6 cellular contexts compared by ENCODE assay signal in the genomic region with DNA sequence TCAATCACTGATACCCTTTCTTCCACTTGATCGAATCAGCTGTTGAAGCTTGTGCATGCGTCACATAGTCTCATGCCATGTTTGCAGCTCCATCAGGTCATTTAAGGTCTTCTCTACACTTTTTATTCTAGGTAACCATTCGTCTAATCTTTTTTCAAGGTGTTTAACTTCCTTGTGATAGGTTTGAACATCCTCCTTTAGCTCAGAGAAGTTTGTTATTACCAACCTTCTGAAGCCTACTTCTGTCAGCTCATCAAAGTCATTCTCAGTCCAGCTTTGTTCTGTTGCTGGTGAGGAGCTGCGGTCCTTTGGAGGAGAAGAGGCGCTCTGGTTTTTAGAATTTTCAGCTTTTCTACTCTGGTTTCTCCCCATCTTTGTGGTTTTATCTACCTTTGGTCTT. TPM values are rescaled to one million over a fixed set of nuclear protein-coding genes. Genes with fewer than 3 reads are reported as not detected.
"Had no signal": no experiment of that assay in that cellular context is flagged by ENCODE, and none has a peak within 500 bp of the region (broad histone marks: within the 10 kb centered on the region; RNA-seq: fewer than 3 reads in every experiment).

No MANE protein-coding gene starts in this region.

RNA-seq across cellular contexts. Expression of a gene that starts 42.1 kb away (rescaled TPM):
- total RNA-seq: activated CD8-positive, alpha-beta memory T cell treated with anti-CD3 and anti-CD28 coated beads, Interleukin-2, amount 10 ng/mL, durations not matched to agents 7 days and 5 days; bronchial epithelial cell; LHCN-M2; NCI-H460; RPMI7951; SJCRH30 had no signal
